Comparison of ENCODE assay signal across 15 cellular contexts in genomic region chr5:173312821-173313220, GRCh38. TPM values are rescaled to one million over a fixed set of nuclear protein-coding genes. Genes with fewer than 3 reads are reported as not detected.
DNase-seq lines count a peak whose midpoint lies in the region; ATAC-seq and TF ChIP-seq lines count a peak whose summit lies in the region.
"Had no signal": no experiment of that assay in that cellular context is flagged by ENCODE, and none has a peak within 500 bp of the region (broad histone marks: within the 10 kb centered on the region; RNA-seq: fewer than 3 reads in every experiment).

No MANE protein-coding gene starts in this region.

- H3K9me3 ChIP-seq in HEK293 (ENCODE audit: control insufficient read depth, insufficient read depth, low read depth, low read length) = no peaks in the 10 kb centered on the region

- H3K9me3 Mint-ChIP-seq in chondrocyte (ENCODE audit: low read depth) (peaks cover 9% of the 10 kb centered on the region), nephron progenitor cell (peaks cover 17% of the 10 kb centered on the region)

- H3K36me3 Mint-ChIP-seq in chondrocyte (ENCODE audit: low read depth) = peaks cover 17% of the 10 kb centered on the region
- peaks cover 19% of the 10 kb centered on the region for H3K36me3 Mint-ChIP-seq in nephron progenitor cell (ENCODE audit: low read depth)
- H3K36me3 Mint-ChIP-seq: CD8-positive, alpha-beta memory T cell; IgD-negative memory B cell had no signal

- H3K27ac Mint-ChIP-seq in chondrocyte (ENCODE audit: unreplicated experiment) (peak overlapping the region; percentile 63), nephron progenitor cell (peak overlapping the region; percentile 70)
- H3K27ac Mint-ChIP-seq: CD8-positive, alpha-beta memory T cell; IgD-negative memory B cell had no signal

- no peaks in the 10 kb centered on the region for H3K27me3 Mint-ChIP-seq in chondrocyte (ENCODE audit: low read depth)
- H3K27me3 Mint-ChIP-seq in nephron progenitor cell (ENCODE audit: low read depth, poor library complexity) = peaks cover 5% of the 10 kb centered on the region

- H3K27ac ChIP-seq in HEK293 (ENCODE audit: extremely low read depth, low read depth, low read length) = no peak overlapping the region
- H3K27ac ChIP-seq: A549 had no signal

- no peak overlapping the region for H3K4me3 Mint-ChIP-seq in chondrocyte (ENCODE audit: unreplicated experiment)
- H3K4me3 Mint-ChIP-seq in nephron progenitor cell = no peak overlapping the region
- H3K4me3 Mint-ChIP-seq: H9, IgD-negative memory B cell had no signal

- H3K4me3 ChIP-seq in HEK293 (ENCODE audit: low read depth, low read length) = no peak overlapping the region
- H3K4me3 ChIP-seq: A549 had no signal

- H3K4me1 ChIP-seq in HEK293 (ENCODE audit: control insufficient read depth, insufficient read depth, low read length) = peaks cover 19% of the 10 kb centered on the region
- H3K4me1 ChIP-seq: A549 had no signal

- POLR2A ChIA-PET in HEK293 (lab: Yijun Ruan, JAX) = interaction anchor here (1.6 kb wide), 1 partner anchor 15 kb away, joined by 6 read pairs; the partner anchor contains the start of gene STC2

- H3K4me1 Mint-ChIP-seq in chondrocyte (ENCODE audit: low read depth) (peaks cover 74% of the 10 kb centered on the region), nephron progenitor cell (peaks cover 81% of the 10 kb centered on the region)
- H3K4me1 Mint-ChIP-seq: CD8-positive, alpha-beta memory T cell; IgD-negative memory B cell had no signal

- peaks cover 0 to 7% of the 10 kb centered on the region in 2 experiments; a peak in 1 of 3 replicates for H3K36me3 ChIP-seq in HEK293 (ENCODE audit: control insufficient read depth in 2 of 2, insufficient read depth in 1 of 2, low read length in 2 of 2)

- CTCF ChIA-PET in HEK293 (lab: Yijun Ruan, JAX) = interaction anchor here (0.9 to 3.3 kb wide), 4 partner anchors 15 to 20 kb away, joined by 3 to 17 read pairs (median 7); no protein-coding TSS in a partner anchor

- no peak for TF ChIP-seq CTCF in HEK293 (tag by site-specific recombination; IDR thresholded peaks at IDR 0.05)
- TF ChIP-seq CTCF in chondrocyte (IDR thresholded peaks at IDR 0.05) = no peak
- no peak for TF ChIP-seq CTCF in nephron progenitor cell (IDR thresholded peaks at IDR 0.05)

- ATAC-seq in HG03135 (IDR thresholded peaks at IDR 0.05; ENCODE audit: unreplicated experiment) = no peak
- ATAC-seq: A549 had no signal

- DNase-seq in chondrocyte (ENCODE audit: low spot score) (no peak), nephron progenitor cell (no peak), NCI-H2029 (lab: John Stamatoyannopoulos, UW) (no peak), HUDEP-2 (lab: John Stamatoyannopoulos, UW; ENCODE audit: unreplicated experiment in 76 of 76) (no peak)
- DNase-seq in stimulated activated naive CD4-positive, alpha-beta T cell treated with Interleukin-2 at 50 U/mL for 16 hours (lab: John Stamatoyannopoulos, UW) = no peak
- DNase-seq: BE2C; CD8-positive, alpha-beta memory T cell; GOT3; H9; KG1 had no signal

TF ChIP-seq in HEK293, 187 proteins besides CTCF, POLR2A, EP300 and RAD21:
- no peak for TF ChIP-seq ZNF623 (tag by site-specific recombination; IDR thresholded peaks at IDR 0.05)
- peak; percentile 99 for TF ChIP-seq FEZF1 (tag by site-specific recombination; IDR thresholded peaks at IDR 0.05)
- no peak for TF ChIP-seq PRDM1 (tag by site-specific recombination; IDR thresholded peaks at IDR 0.05)

RNA-seq across cellular contexts. Expression of gene STC2, which starts 15.4 kb away (rescaled TPM):
- 321 to 1,121 TPM (median 1,110 TPM) in 3 replicates for total RNA-seq in chondrocyte
- total RNA-seq: HT-29 had no signal
